In genomic region chr6:138086573-138087196, GRCh38 we compare ENCODE assay signal across 11 cellular contexts. TPM values are rescaled to one million over a fixed set of nuclear protein-coding genes. Genes with fewer than 3 reads are reported as not detected.
DNase-seq lines count a peak whose midpoint lies in the region; ATAC-seq, FAIRE-seq and TF ChIP-seq lines count a peak whose summit lies in the region.
"Had no signal": no experiment of that assay in that cellular context is flagged by ENCODE, and none has a peak within 500 bp of the region (broad histone marks: within the 10 kb centered on the region; RNA-seq: fewer than 3 reads in every experiment).

No MANE protein-coding gene starts in this region.

- no peak overlapping the region for H3K9ac ChIP-seq in astrocyte (ENCODE audit: low read length)

- DNase-seq in Calu3 (peak; percentile 65), NCI-H1105 treated with DMSO at 0.1 percent for 48 hours (lab: John Stamatoyannopoulos, UW) (peak; percentile 26), astrocyte (ENCODE audit: low read depth) (peak; percentile 73), left kidney (ENCODE audit: low read depth, low spot score) (peak; percentile 45), UCSD-AML1 (lab: John Stamatoyannopoulos, UW; ENCODE audit: unreplicated experiment) (no peak), NOMO-1 (lab: John Stamatoyannopoulos, UW; ENCODE audit: unreplicated experiment in 2 of 2) (no peak)
- DNase-seq in central memory CD4-positive, alpha-beta T cell: no peak
- DNase-seq: dorsolateral prefrontal cortex, natural killer cell, OCI-M1 had no signal

- H3K9me3 Mint-ChIP-seq in Calu3 (ENCODE audit: low read depth, unreplicated experiment) (no peaks in the 10 kb centered on the region), astrocyte (ENCODE audit: unreplicated experiment) (no peaks in the 10 kb centered on the region)
- H3K9me3 Mint-ChIP-seq: natural killer cell had no signal

- peak overlapping the region; percentile 92 for H3K27ac Mint-ChIP-seq in Calu3 (ENCODE audit: unreplicated experiment)
- H3K27ac Mint-ChIP-seq in astrocyte (ENCODE audit: unreplicated experiment): peak overlapping the region; percentile 9
- H3K27ac Mint-ChIP-seq: natural killer cell had no signal

- peaks cover 19% of the 10 kb centered on the region for H3K36me3 Mint-ChIP-seq in Calu3 (ENCODE audit: insufficient read depth, unreplicated experiment)
- H3K36me3 Mint-ChIP-seq in astrocyte (ENCODE audit: low read depth, unreplicated experiment): peaks cover 13% of the 10 kb centered on the region
- H3K36me3 Mint-ChIP-seq: natural killer cell had no signal

- peak overlapping the region; percentile 79 for H3K4me2 ChIP-seq in astrocyte (ENCODE audit: low read length)

- H3K27me3 ChIP-seq in astrocyte (ENCODE audit: insufficient read depth, low read length): no peaks in the 10 kb centered on the region
- H3K27me3 ChIP-seq: dorsolateral prefrontal cortex had no signal

- H3K4me1 ChIP-seq in astrocyte (ENCODE audit: insufficient read depth, low read length): peaks cover 30% of the 10 kb centered on the region

- no peak overlapping the region for H3K27ac ChIP-seq in astrocyte (ENCODE audit: low read depth, low read length)
- H3K27ac ChIP-seq: dorsolateral prefrontal cortex had no signal

- H3K27me3 Mint-ChIP-seq in Calu3 (ENCODE audit: unreplicated experiment) (no peaks in the 10 kb centered on the region), astrocyte (ENCODE audit: low read depth, unreplicated experiment) (no peaks in the 10 kb centered on the region)

- no peak for ATAC-seq in GM21423 (IDR thresholded peaks at IDR 0.05; ENCODE audit: unreplicated experiment)
- ATAC-seq: natural killer cell had no signal

- H3K4me3 Mint-ChIP-seq in Calu3 (ENCODE audit: low read depth, unreplicated experiment): peak overlapping the region; percentile 43
- no peak overlapping the region for H3K4me3 Mint-ChIP-seq in astrocyte (ENCODE audit: unreplicated experiment)
- H3K4me3 Mint-ChIP-seq: natural killer cell had no signal

- CTCF ChIA-PET in Calu3 (lab: Charles Lee): interaction anchor here (1.1 to 1.6 kb wide), 2 partner anchors 19 to 80 kb away, joined by 3 to 6 read pairs; no protein-coding TSS in a partner anchor

- FAIRE-seq in astrocyte (lab: Jason Lieb, UNC): no peak

- no TSS peak for BruUV-seq in Calu3 (replicated peaks; lab: Mats Ljungman, UMichigan)

- H4K20me1 ChIP-seq in astrocyte (ENCODE audit: insufficient read depth, low read length): no peaks in the 10 kb centered on the region

- peaks cover 31% of the 10 kb centered on the region for H3K4me1 Mint-ChIP-seq in Calu3 (ENCODE audit: low read depth, unreplicated experiment)
- H3K4me1 Mint-ChIP-seq in astrocyte (ENCODE audit: low read depth, unreplicated experiment): peaks cover 6% of the 10 kb centered on the region
- H3K4me1 Mint-ChIP-seq: natural killer cell had no signal

- TF ChIP-seq CTCF in Calu3 (IDR thresholded peaks at IDR 0.05; ENCODE audit: unreplicated experiment) (no peak), astrocyte (IDR thresholded peaks at IDR 0.05; ENCODE audit: insufficient read depth, low read depth, low read length) (no peak)

- no peak overlapping the region for H2AFZ ChIP-seq in astrocyte (ENCODE audit: low read depth, low read length)

- H3K36me3 ChIP-seq in astrocyte (ENCODE audit: insufficient read depth, low read length): no peaks in the 10 kb centered on the region

- H3K79me2 ChIP-seq in astrocyte (ENCODE audit: insufficient read depth, low read length): no peaks in the 10 kb centered on the region

- H3K4me3 ChIP-seq in astrocyte (ENCODE audit: insufficient read depth, low read depth, low read length): no peak overlapping the region
- H3K4me3 ChIP-seq: dorsolateral prefrontal cortex had no signal

- intact Hi-C loops in Calu3 (cut with micrococcal nuclease; ENCODE audit: unreplicated experiment): loop anchor here (5.0 kb wide), 2 partner anchors 49 to 79 kb away; no protein-coding TSS in a partner anchor

- no peaks in the 10 kb centered on the region for H3K9me3 ChIP-seq in astrocyte (ENCODE audit: insufficient read depth, low read depth, low read length)

RNA-seq across cellular contexts. Expression of gene PERP, which starts 20.5 kb away (rescaled TPM):
- 96.5 and 103 TPM in 2 replicates for total RNA-seq in Calu3 (2022)
- total RNA-seq in astrocyte: 36.4 and 43.1 TPM in 2 replicates

Comparison
In these comparisons a context has a peak if more than half of its experiments do, and no peak if none do; other contexts are left out.
1. DNase-seq: peak in Calu3 (single experiment), NCI-H1105 treated with DMSO at 0.1 percent for 48 hours (single experiment), astrocyte (single experiment) and left kidney (single experiment); none in central memory CD4-positive, alpha-beta T cell (single experiment), UCSD-AML1 (single experiment) and NOMO-1 (0 of 2).